ENCODE assay signal across 1 cellular context in the genomic region with DNA sequence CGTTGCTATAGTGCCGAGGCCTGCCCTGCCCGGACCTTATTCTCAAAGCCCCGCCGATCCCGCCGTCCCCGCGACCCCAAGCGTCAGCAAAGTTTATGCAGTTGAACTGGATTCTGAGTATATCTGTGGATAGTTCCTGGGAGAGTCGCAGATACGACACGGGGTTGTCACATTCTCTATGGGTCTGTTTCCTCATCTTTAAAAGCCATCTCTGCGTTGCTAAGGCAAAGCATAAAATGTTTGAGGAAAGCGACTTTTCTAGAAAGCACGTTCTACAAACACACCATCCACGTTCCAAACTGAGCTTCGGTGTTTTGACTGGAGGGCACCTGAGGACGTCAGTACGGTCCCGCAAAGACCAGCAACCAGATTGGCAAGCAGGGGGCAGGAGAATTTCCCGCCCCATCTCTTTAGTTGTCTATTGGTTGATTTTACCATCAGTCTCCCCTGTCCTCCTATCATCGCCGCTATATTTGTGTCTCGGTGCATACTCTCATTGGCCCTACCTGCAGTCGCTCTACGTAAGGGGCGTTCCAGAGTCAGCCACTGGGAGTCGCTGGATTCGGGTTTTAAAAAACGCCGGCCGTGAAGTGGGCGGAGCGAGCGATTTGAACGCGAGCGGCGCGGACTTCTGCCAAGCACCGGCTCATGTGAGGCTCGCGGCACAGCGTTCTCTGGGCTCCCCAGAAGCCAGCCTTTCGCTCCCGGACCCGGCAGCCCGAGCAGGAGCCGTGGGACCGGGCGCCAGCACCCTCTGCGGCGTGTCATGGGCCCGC.
TF ChIP-seq lines count a peak whose summit lies in the region.

TSS of gene CENPA (plus strand) at position 626 of the 776 bp plus-strand sequence. CDS start at position 767, 141 bp downstream.

TF ChIP-seq in HepG2, 621 proteins besides CTCF, POLR2A, EP300 and RAD21 (continued from another document and continues in another):
- TF ChIP-seq ZBTB49 (CRISPR knock-in tag; IDR thresholded peaks at IDR 0.05; ENCODE audit: borderline replicate concordance) (peak; percentile 86; the same call in 1 of the 2 replicates), ZNF512 (CRISPR knock-in tag; IDR thresholded peaks at IDR 0.05) (no peak), RFXAP (CRISPR knock-in tag; IDR thresholded peaks at IDR 0.05; ENCODE audit: borderline replicate concordance) (peak; percentile 98), ZNF841 (CRISPR knock-in tag; IDR thresholded peaks at IDR 0.05; ENCODE audit: borderline replicate concordance) (peak; percentile 97), ZNF460 (CRISPR knock-in tag; IDR thresholded peaks at IDR 0.05; ENCODE audit: borderline replicate concordance) (no peak), NCOA2 (CRISPR knock-in tag; IDR thresholded peaks at IDR 0.05) (peak; percentile 68), HBP1 (CRISPR knock-in tag; IDR thresholded peaks at IDR 0.05; ENCODE audit: low read depth) (peak; percentile 39; the same call in 1 of the 2 replicates), ZC3H13 (CRISPR knock-in tag; IDR thresholded peaks at IDR 0.05) (peak; percentile 98), SRSF9 (IDR thresholded peaks at IDR 0.05; ENCODE audit: borderline replicate concordance, insufficient read depth, low read depth, low read length, poor library complexity, severe bottlenecking) (no peak), ATF5 (CRISPR knock-in tag; IDR thresholded peaks at IDR 0.05; ENCODE audit: low read depth) (peak; percentile 98), ELF4 (CRISPR knock-in tag; IDR thresholded peaks at IDR 0.05; ENCODE audit: borderline replicate concordance) (peak; percentile 70; the same call in 1 of the 2 replicates), ZNF292 (CRISPR knock-in tag; IDR thresholded peaks at IDR 0.05; ENCODE audit: borderline replicate concordance, low read depth) (no peak; the same call in 1 of the 2 replicates), POLR2AphosphoS5 (IDR thresholded peaks at IDR 0.05; ENCODE audit: low read depth, low read length) (peak; percentile 79), NR2F2 (IDR thresholded peaks at IDR 0.05; ENCODE audit: borderline replicate concordance, low read depth) (no peak), ZNF816 (CRISPR knock-in tag; IDR thresholded peaks at IDR 0.05; ENCODE audit: borderline replicate concordance) (peak; percentile 47; the same call in 1 of the 2 replicates), SNAPC2 (CRISPR knock-in tag; IDR thresholded peaks at IDR 0.05) (peak; percentile 99), PPARG (CRISPR knock-in tag; conservative IDR thresholded peaks at IDR 0.05) (peak; percentile 84), RNF219 (CRISPR knock-in tag; IDR thresholded peaks at IDR 0.05) (0 out of 2 replicates have a peak, but pooled peaks have one; percentile 65), ZKSCAN8 (CRISPR knock-in tag; IDR thresholded peaks at IDR 0.05; ENCODE audit: borderline replicate concordance) (peak; percentile 89), PAWR (CRISPR knock-in tag; IDR thresholded peaks at IDR 0.05; ENCODE audit: borderline replicate concordance) (0 out of 2 replicates have a peak, but pooled peaks have one; percentile 84), TBL1XR1 (IDR thresholded peaks at IDR 0.05; ENCODE audit: borderline replicate concordance, low read length, partially characterized antibody) (peak; percentile 18), CCDC6 (CRISPR knock-in tag; IDR thresholded peaks at IDR 0.05) (peak; percentile 99), ZFP36L2 (CRISPR knock-in tag; IDR thresholded peaks at IDR 0.05) (no peak), SRY (CRISPR knock-in tag; IDR thresholded peaks at IDR 0.05) (peak; percentile 83; the same call in 1 of the 2 replicates), ZNF34 (CRISPR knock-in tag; IDR thresholded peaks at IDR 0.05; ENCODE audit: borderline replicate concordance) (0 out of 2 replicates have a peak, but pooled peaks have one; percentile 37), ZNF260 (CRISPR knock-in tag; IDR thresholded peaks at IDR 0.05; ENCODE audit: borderline replicate concordance, low read depth) (no peak; the same call in 1 of the 2 replicates), KDM1A (CRISPR knock-in tag; IDR thresholded peaks at IDR 0.05) (0 out of 2 replicates have a peak, but pooled peaks have one; percentile 16)
- TF ChIP-seq, protein P1, sequence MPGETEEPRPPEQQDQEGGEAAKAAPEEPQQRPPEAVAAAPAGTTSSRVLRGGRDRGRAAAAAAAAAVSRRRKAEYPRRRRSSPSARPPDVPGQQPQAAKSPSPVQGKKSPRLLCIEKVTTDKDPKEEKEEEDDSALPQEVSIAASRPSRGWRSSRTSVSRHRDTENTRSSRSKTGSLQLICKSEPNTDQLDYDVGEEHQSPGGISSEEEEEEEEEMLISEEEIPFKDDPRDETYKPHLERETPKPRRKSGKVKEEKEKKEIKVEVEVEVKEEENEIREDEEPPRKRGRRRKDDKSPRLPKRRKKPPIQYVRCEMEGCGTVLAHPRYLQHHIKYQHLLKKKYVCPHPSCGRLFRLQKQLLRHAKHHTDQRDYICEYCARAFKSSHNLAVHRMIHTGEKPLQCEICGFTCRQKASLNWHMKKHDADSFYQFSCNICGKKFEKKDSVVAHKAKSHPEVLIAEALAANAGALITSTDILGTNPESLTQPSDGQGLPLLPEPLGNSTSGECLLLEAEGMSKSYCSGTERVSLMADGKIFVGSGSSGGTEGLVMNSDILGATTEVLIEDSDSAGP (CRISPR knock-in tag; IDR thresholded peaks at IDR 0.05; ENCODE audit: borderline replicate concordance): peak; percentile 78
- TF ChIP-seq, protein P2, sequence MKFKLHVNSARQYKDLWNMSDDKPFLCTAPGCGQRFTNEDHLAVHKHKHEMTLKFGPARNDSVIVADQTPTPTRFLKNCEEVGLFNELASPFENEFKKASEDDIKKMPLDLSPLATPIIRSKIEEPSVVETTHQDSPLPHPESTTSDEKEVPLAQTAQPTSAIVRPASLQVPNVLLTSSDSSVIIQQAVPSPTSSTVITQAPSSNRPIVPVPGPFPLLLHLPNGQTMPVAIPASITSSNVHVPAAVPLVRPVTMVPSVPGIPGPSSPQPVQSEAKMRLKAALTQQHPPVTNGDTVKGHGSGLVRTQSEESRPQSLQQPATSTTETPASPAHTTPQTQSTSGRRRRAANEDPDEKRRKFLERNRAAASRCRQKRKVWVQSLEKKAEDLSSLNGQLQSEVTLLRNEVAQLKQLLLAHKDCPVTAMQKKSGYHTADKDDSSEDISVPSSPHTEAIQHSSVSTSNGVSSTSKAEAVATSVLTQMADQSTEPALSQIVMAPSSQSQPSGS (CRISPR knock-in tag; IDR thresholded peaks at IDR 0.05): peak; percentile 78
- TF ChIP-seq, protein P3, sequence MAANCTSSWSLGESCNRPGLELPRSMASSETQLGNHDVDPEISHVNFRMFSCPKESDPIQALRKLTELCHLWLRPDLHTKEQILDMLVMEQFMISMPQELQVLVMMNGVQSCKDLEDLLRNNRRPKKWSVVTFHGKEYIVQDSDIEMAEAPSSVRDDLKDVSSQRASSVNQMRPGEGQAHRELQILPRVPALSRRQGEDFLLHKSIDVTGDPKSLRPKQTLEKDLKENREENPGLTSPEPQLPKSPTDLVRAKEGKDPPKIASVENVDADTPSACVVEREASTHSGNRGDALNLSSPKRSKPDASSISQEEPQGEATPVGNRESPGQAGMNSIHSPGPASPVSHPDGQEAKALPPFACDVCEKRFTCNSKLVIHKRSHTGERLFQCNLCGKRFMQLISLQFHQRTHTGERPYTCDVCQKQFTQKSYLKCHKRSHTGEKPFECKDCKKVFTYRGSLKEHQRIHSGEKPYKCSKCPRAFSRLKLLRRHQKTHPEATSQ (CRISPR knock-in tag; IDR thresholded peaks at IDR 0.05; ENCODE audit: borderline replicate concordance): peak; percentile 99
- TF ChIP-seq, protein P4, sequence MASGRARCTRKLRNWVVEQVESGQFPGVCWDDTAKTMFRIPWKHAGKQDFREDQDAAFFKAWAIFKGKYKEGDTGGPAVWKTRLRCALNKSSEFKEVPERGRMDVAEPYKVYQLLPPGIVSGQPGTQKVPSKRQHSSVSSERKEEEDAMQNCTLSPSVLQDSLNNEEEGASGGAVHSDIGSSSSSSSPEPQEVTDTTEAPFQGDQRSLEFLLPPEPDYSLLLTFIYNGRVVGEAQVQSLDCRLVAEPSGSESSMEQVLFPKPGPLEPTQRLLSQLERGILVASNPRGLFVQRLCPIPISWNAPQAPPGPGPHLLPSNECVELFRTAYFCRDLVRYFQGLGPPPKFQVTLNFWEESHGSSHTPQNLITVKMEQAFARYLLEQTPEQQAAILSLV (CRISPR knock-in tag; IDR thresholded peaks at IDR 0.05; ENCODE audit: borderline replicate concordance): peak; percentile 94
- TF ChIP-seq, protein P5, sequence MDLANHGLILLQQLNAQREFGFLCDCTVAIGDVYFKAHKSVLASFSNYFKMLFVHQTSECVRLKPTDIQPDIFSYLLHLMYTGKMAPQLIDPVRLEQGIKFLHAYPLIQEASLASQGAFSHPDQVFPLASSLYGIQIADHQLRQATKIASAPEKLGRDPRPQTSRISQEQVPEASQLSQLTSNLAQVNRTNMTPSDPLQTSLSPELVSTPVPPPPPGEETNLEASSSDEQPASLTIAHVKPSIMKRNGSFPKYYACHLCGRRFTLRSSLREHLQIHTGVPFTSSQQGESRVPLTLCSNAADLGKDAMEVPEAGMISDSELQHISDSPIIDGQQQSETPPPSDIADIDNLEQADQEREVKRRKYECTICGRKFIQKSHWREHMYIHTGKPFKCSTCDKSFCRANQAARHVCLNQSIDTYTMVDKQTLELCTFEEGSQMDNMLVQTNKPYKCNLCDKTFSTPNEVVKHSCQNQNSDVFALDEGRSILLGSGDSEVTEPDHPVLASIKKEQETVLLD (CRISPR knock-in tag; IDR thresholded peaks at IDR 0.05; ENCODE audit: low read depth): peak; percentile 89
- TF ChIP-seq, protein P6, sequence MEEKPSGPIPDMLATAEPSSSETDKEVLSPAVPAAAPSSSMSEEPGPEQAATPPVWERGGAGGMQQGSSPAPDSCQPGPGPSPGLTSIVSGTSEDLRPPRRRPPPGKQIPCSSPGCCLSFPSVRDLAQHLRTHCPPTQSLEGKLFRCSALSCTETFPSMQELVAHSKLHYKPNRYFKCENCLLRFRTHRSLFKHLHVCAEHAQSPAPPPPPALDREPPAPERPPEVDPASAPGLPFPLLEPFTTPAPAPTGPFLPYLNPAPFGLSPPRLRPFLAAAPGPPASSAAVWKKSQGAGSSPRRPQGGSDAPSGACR (CRISPR knock-in tag; IDR thresholded peaks at IDR 0.05): no peak
